Comparison of ENCODE assay signal across 8 cellular contexts in the genomic region with DNA sequence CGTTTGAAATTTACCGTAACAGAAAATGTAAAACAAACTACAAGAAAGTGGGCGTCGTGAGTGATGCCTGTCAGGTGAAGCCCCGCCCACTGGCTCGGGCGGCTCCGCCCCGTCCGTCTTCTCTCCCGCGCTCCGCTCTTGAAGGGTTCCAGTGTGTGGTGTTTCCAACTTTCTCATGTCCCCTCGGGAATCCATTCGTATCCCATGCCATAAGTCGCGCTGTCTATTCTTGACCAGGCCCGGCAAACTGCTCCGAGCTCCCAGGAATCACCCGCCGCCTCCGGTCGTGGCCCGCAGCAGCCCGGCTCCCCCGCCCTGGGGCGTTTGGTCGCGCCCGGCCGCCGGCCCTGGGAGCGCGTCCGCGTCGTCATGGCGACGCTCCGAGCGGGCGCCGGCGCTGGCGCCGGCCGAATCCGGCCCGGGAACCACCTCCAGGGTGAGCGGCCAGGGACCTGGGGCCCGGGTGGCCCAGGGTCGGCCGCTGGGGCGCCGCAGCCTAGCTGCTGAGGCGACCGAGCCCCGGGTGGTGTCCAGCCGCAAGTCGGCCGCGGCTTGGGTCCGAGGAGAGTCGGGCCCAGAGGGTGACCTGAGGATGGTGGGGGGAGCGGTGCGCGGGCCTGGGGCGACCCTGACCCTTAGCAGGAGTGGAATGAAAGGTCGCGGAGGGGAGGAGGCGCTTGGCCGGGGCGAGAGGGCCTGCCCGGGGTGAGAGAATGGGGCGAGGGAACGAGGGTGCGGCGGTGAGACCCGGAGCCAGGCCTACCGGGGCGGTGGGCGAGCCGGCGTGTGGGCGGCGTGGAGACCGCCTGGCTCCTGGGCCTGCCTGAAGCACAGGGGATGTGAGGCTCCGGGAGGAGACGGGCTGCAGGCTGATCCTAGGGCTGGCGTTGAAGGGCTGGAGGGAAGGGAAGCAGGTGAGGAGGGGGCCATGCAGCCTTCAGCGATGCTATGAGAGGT. TPM values are rescaled to one million over a fixed set of nuclear protein-coding genes. Genes with fewer than 3 reads are reported as not detected.
A peak's percentile ranks its signal among the peaks of the same experiment; 100 is the strongest.
DNase-seq lines count a peak whose midpoint lies in the region; ATAC-seq, FAIRE-seq and TF ChIP-seq lines count a peak whose summit lies in the region.

A gene (plus strand): TSS at position 375 of the 957 bp plus-strand sequence. CDS start 1,683 bp downstream, outside the sequence.

- H3K79me2 ChIP-seq in HepG2 (ENCODE audit: insufficient read depth, low read length) = no peaks in the 10 kb centered on the region

- H4K20me1 ChIP-seq in HepG2 (ENCODE audit: insufficient read depth, low read length) = no peaks in the 10 kb centered on the region

- under 1% methylated on average over 54 of the region's 91 CpGs for WGBS in HepG2 (ENCODE audit: low lambda C conversion rate)

- no peak for TF ChIP-seq POLR2A in HepG2 (IDR thresholded peaks at IDR 0.05; ENCODE audit: insufficient read depth in 1 of 2, low read depth in 2 of 2, low read length in 2 of 2)

- in situ Hi-C loops in HepG2 (cut with HindIII; ENCODE audit: extremely low pct_ligation_motif_present, low pct_unique_long_range_greater_than_20kb) = no loop called here

- H3K4me2 ChIP-seq in HepG2 (ENCODE audit: low read depth, low read length) = peak within 1 kb of the TSS; percentile 95

- CTCF ChIA-PET in HepG2 (lab: Yijun Ruan, JAX; ENCODE audit: low intra/inter-chr PET ratio, low total read pairs) = no interaction called here

- peak; percentile 93 for DNase-seq in DMS53 (lab: John Stamatoyannopoulos, UW)
- peak; percentile 47 for DNase-seq in NAMALWA (ENCODE audit: low spot score)
- DNase-seq in dermis blood vessel endothelial cell = peak; percentile 79
- peak; percentile 60 for DNase-seq in HepG2 (ENCODE audit: low spot score)
- peak; percentile 63 for DNase-seq in stimulated activated CD4-positive, alpha-beta T cell treated with anti-CD3 and anti-CD28 coated beads, Interleukin-1b, Interleukin-23, amount 100 ng/mL, for 48 hours

- peaks cover 2 to 31% of the 10 kb centered on the region in 2 experiments; a peak in 4 of 5 replicates for H3K27me3 ChIP-seq in HepG2 (ENCODE audit: control insufficient read depth in 1 of 2, insufficient read depth in 2 of 2, low read length in 2 of 2)

- BruUV-seq in HepG2 (replicated peaks; lab: Mats Ljungman, UMichigan) = no TSS peak

- peak; percentile 79 for ATAC-seq in GM21825 (IDR thresholded peaks at IDR 0.05; ENCODE audit: unreplicated experiment)
- peak; percentile 33 to 70 for ATAC-seq in activated CD4-positive, CD25-positive, alpha-beta regulatory T cell treated with anti-CD3 and anti-CD28 coated beads, Interleukin-2, amount 50 U/mL, for 24 hours
- ATAC-seq in HepG2 = peak; percentile 99
- no peak for ATAC-seq in HG03439 (IDR thresholded peaks at IDR 0.05; ENCODE audit: unreplicated experiment)

- TF ChIP-seq CTCF in HepG2 (CRISPR knock-in tag; IDR thresholded peaks at IDR 0.05) = no peak

- peak within 1 kb of the TSS; percentile 24 for H2AFZ ChIP-seq in HepG2 (ENCODE audit: low read length)

- peak within 1 kb of the TSS; percentile 46 for H3K9ac ChIP-seq in HepG2 (ENCODE audit: insufficient read depth, low read depth, low read length)

- peak within 1 kb of the TSS; percentile 54 to 74 (median 71) for H3K4me3 ChIP-seq in HepG2 (replicated peaks in 1 of 3; ENCODE audit: insufficient read depth in 1 of 3, low read depth in 2 of 3, low read length in 3 of 3)

- peak; percentile 31 for TF ChIP-seq RAD21 in HepG2 (CRISPR knock-in tag; IDR thresholded peaks at IDR 0.05)

- peak; percentile 78 for FAIRE-seq in HepG2 (lab: Jason Lieb, UNC)

- POLR2A ChIA-PET in HepG2 (lab: Yijun Ruan, JAX) = interaction anchor here (0.6 kb wide), 1 partner anchor 134 kb away, joined by 3 read pairs; a partner anchor contains a TSS

- TF ChIP-seq EP300 in HepG2 (IDR thresholded peaks at IDR 0.05; ENCODE audit: low read depth in 2 of 2, low read length in 2 of 2) = no peak
- TF ChIP-seq EP300 in HepG2 (CRISPR knock-in tag; IDR thresholded peaks at IDR 0.05; ENCODE audit: borderline replicate concordance) = no peak

- intact Hi-C loops in HepG2 (cut with micrococcal nuclease; ENCODE audit: unreplicated experiment) = no loop called here

- no peaks in the 10 kb centered on the region for H3K36me3 ChIP-seq in HepG2 (replicated peaks in 1 of 2; ENCODE audit: control insufficient read depth in 1 of 2, insufficient read depth in 2 of 2, low read length in 2 of 2)

- H3K9me3 ChIP-seq in HepG2 (ENCODE audit: low read length) = no peaks in the 10 kb centered on the region

- H3K4me1 ChIP-seq in HepG2 (ENCODE audit: insufficient read depth, low read length) = peaks cover 10% of the 10 kb centered on the region

- no peak within 1 kb of the TSS for H3K27ac ChIP-seq in HepG2 (ENCODE audit: extremely low read length, insufficient read depth, low read length)

TF ChIP-seq in HepG2, 621 proteins besides CTCF, POLR2A, EP300 and RAD21 (continues in another document):
- no peak for TF ChIP-seq SCMH1 (CRISPR knock-in tag; IDR thresholded peaks at IDR 0.05; ENCODE audit: borderline replicate concordance)
- no peak; the same call in 1 of the 2 replicates for TF ChIP-seq HCFC1 (IDR thresholded peaks at IDR 0.05; ENCODE audit: low read depth, low read length)
- TF ChIP-seq ZNF296 (CRISPR knock-in tag; conservative IDR thresholded peaks at IDR 0.05) = no peak
- TF ChIP-seq, protein P1, sequence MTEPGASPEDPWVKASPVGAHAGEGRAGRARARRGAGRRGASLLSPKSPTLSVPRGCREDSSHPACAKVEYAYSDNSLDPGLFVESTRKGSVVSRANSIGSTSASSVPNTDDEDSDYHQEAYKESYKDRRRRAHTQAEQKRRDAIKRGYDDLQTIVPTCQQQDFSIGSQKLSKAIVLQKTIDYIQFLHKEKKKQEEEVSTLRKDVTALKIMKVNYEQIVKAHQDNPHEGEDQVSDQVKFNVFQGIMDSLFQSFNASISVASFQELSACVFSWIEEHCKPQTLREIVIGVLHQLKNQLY (CRISPR knock-in tag; IDR thresholded peaks at IDR 0.05) = no peak
- TF ChIP-seq ZNF367 (CRISPR knock-in tag; IDR thresholded peaks at IDR 0.05; ENCODE audit: borderline replicate concordance) = no peak
- TF ChIP-seq, protein P2, sequence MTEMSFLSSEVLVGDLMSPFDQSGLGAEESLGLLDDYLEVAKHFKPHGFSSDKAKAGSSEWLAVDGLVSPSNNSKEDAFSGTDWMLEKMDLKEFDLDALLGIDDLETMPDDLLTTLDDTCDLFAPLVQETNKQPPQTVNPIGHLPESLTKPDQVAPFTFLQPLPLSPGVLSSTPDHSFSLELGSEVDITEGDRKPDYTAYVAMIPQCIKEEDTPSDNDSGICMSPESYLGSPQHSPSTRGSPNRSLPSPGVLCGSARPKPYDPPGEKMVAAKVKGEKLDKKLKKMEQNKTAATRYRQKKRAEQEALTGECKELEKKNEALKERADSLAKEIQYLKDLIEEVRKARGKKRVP (CRISPR knock-in tag; IDR thresholded peaks at IDR 0.05) = no peak
- TF ChIP-seq PRMT3 (CRISPR knock-in tag; IDR thresholded peaks at IDR 0.05; ENCODE audit: borderline replicate concordance, low read depth) = no peak
- TF ChIP-seq TCF7L2 (IDR thresholded peaks at IDR 0.05; ENCODE audit: low read depth, low read length) = no peak
- TF ChIP-seq, protein P3, sequence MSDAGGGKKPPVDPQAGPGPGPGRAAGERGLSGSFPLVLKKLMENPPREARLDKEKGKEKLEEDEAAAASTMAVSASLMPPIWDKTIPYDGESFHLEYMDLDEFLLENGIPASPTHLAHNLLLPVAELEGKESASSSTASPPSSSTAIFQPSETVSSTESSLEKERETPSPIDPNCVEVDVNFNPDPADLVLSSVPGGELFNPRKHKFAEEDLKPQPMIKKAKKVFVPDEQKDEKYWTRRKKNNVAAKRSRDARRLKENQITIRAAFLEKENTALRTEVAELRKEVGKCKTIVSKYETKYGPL (CRISPR knock-in tag; IDR thresholded peaks at IDR 0.05) = no peak
- TF ChIP-seq SETDB1 (CRISPR knock-in tag; IDR thresholded peaks at IDR 0.05; ENCODE audit: borderline replicate concordance) = no peak
- peak; percentile 32; the same call in 1 of the 2 replicates for TF ChIP-seq YEATS4 (CRISPR knock-in tag; IDR thresholded peaks at IDR 0.05; ENCODE audit: borderline replicate concordance)
- no peak for TF ChIP-seq JUN (CRISPR knock-in tag; IDR thresholded peaks at IDR 0.05)
- no peak for TF ChIP-seq HNRNPH1 (optimal IDR thresholded peaks at IDR 0.05; ENCODE audit: low read depth, low read length)
- no peak for TF ChIP-seq PPARG (CRISPR knock-in tag; conservative IDR thresholded peaks at IDR 0.05)
- TF ChIP-seq FOXO1 (CRISPR knock-in tag; IDR thresholded peaks at IDR 0.05) = no peak
- no peak for TF ChIP-seq ELF4 (CRISPR knock-in tag; IDR thresholded peaks at IDR 0.05; ENCODE audit: borderline replicate concordance)
- TF ChIP-seq ZNF383 (CRISPR knock-in tag; IDR thresholded peaks at IDR 0.05; ENCODE audit: borderline replicate concordance) = no peak
- TF ChIP-seq KLF15 (CRISPR knock-in tag; IDR thresholded peaks at IDR 0.05; ENCODE audit: borderline replicate concordance) = no peak
- no peak for TF ChIP-seq WIZ (CRISPR knock-in tag; IDR thresholded peaks at IDR 0.05)

RNA-seq across cellular contexts. Expression of the gene that starts here (rescaled TPM):
- total RNA-seq in dermis blood vessel endothelial cell (0.17 TPM in 1 of 2 replicates, not detected in the other), HepG2 (2016; rRNA removed; fragmentation: Illumina TruSeq; extraction: Trizol) (not detected in 2 replicates)
- total RNA-seq in HepG2 (2016; cell fraction: cytosol; rRNA removed; fragmentation: Illumina TruSeq; extraction: Trizol; ENCODE audit: low read depth) = 0.20 and 0.26 TPM in 2 replicates
- total RNA-seq in HepG2 (2016; cell fraction: insoluble cytoplasmic fraction; rRNA removed; fragmentation: Illumina TruSeq; extraction: Trizol) = not detected in 2 replicates
- total RNA-seq in HepG2 (2016; cell fraction: membrane; rRNA removed; fragmentation: Illumina TruSeq; extraction: Trizol) = 0.43 TPM in 1 of 2 replicates, not detected in the other
- not detected in 2 replicates for total RNA-seq in HepG2 (2016; cell fraction: nucleus; rRNA removed; fragmentation: Illumina TruSeq; extraction: Trizol)
- not detected in 2 replicates for polyA plus RNA-seq in HepG2 (2011; rRNA removed)
- polyA plus RNA-seq in HepG2 (2011; cell fraction: cytosol; rRNA removed) = not detected in 2 replicates
- polyA plus RNA-seq in HepG2 (2011; cell fraction: nucleus; rRNA removed) = not detected in 2 replicates
- not detected in 2 replicates for polyA plus RNA-seq in HepG2 (2012)
- 0.26 and 0.33 TPM in 2 replicates for polyA plus RNA-seq in HepG2 (2016; cell fraction: cytosol; fragmentation: Illumina TruSeq; extraction: Trizol; ENCODE audit: low read depth)
- not detected in 2 replicates for polyA plus RNA-seq in HepG2 (2016; cell fraction: insoluble cytoplasmic fraction; fragmentation: Illumina TruSeq; extraction: Trizol; ENCODE audit: low read depth)
- polyA plus RNA-seq in HepG2 (2016; cell fraction: membrane; fragmentation: Illumina TruSeq; extraction: Trizol; ENCODE audit: low read depth) = not detected in 2 replicates
- not detected in 2 replicates for polyA plus RNA-seq in HepG2 (2016; cell fraction: nucleus; fragmentation: Illumina TruSeq; extraction: Trizol; ENCODE audit: insufficient read depth, low read depth)
- polyA minus RNA-seq in HepG2 (2011; rRNA and poly(A)+ RNA removed; ENCODE audit: low replicate concordance) = not detected in 2 replicates
- not detected in 2 replicates for polyA minus RNA-seq in HepG2 (2011; cell fraction: cytosol; rRNA and poly(A)+ RNA removed)
- not detected in 2 replicates for polyA minus RNA-seq in HepG2 (2011; cell fraction: nucleus; rRNA and poly(A)+ RNA removed)

Comparison
In these comparisons a context has a peak if more than half of its experiments do, and no peak if none do; other contexts are left out.
1. Peak in DNase-seq in dermis blood vessel endothelial cell; RNA of the gene not detected or under 1 TPM.
2. Peak in DNase-seq, ATAC-seq, H3K4me3 ChIP-seq, H3K9ac ChIP-seq and H3K4me2 ChIP-seq in HepG2; RNA of the gene not detected or under 1 TPM.